ENCODE assay signal across 8 cellular contexts in the genomic region with DNA sequence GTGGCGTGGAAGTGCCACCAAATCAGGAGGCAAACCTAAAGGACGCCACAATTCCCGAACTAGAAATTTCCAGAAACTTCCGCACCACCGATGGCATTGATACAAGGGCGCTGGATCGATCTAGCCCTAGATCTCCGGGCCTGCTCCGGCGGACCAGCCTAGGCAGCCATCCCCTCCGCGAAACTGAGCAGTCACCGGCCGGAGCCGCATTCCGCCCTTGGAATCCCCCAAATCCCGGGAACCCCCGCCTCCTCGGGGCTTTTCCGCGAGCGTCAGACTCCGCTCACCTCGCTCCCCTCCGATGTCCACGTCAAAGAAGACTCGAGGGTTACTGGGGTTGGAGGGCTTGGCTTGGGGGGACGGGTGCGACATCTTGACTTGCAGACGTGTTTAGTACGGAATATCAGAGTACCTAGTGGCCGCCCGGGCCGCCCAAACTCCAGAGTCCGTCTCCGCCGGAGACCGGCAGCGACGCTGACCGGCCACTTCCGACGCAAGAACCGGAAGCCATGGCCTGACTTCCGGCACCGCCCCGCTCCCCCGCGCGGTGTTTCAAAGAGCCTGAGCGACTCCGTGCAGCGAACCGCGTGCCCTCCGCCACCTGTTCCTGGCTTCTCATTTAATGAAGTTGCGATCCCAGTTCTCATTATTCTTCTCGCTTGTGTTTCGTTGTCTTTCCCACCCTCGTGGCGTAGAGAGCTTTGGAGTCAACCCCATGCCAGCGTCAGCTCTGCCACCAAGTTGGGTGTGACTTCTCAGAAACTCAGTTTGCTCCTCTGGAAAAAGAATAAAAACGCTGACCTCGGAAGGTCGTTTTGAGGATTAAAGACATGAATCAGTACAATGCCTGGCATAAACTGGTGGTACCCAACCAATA. TPM values are rescaled to one million over a fixed set of nuclear protein-coding genes. Genes with fewer than 3 reads are reported as not detected.
A peak's percentile ranks its signal among the peaks of the same experiment; 100 is the strongest.
DNase-seq lines count a peak whose midpoint lies in the region; ATAC-seq, FAIRE-seq and TF ChIP-seq lines count a peak whose summit lies in the region.

A gene (minus strand): TSS at position 480 of the 877 bp plus-strand sequence. CDS start 108 bp downstream, at position 372.

- peak within 1 kb of the TSS; percentile 94 for H3K4me2 ChIP-seq in OCI-LY3 (ENCODE audit: low read length)

- no peak for FAIRE-seq in D721Med (lab: Jason Lieb, UNC)

- H3K27me3 ChIP-seq in HUES64 (ENCODE audit: insufficient read depth, low read length): peaks cover 6% of the 10 kb centered on the region
- peaks cover 18% of the 10 kb centered on the region for H3K27me3 ChIP-seq in OCI-LY3 (ENCODE audit: low read depth, low read length)
- H3K27me3 ChIP-seq in mononuclear cell (ENCODE audit: insufficient read depth, low read length): peaks cover 13% of the 10 kb centered on the region

- WGBS in HUES64: under 1% methylated on average over 65 of the region's 65 CpGs

- ATAC-seq in GM21515 (IDR thresholded peaks at IDR 0.05; ENCODE audit: unreplicated experiment): peak; percentile 98

- 0 out of 2 replicates have a peak, but pooled peaks cover 4% of the 10 kb centered on the region for H3K4me1 ChIP-seq in HUES64 (ENCODE audit: insufficient read depth, low read length)
- peaks cover 9% of the 10 kb centered on the region for H3K4me1 ChIP-seq in OCI-LY3 (ENCODE audit: low read length)
- peaks cover 13% of the 10 kb centered on the region for H3K4me1 ChIP-seq in mononuclear cell (ENCODE audit: insufficient read depth, low read length)

- H3K9me3 ChIP-seq in HUES64 (ENCODE audit: insufficient read depth, low read depth, low read length) (no peaks in the 10 kb centered on the region), OCI-LY3 (ENCODE audit: insufficient read depth, low read length) (no peaks in the 10 kb centered on the region), mononuclear cell (ENCODE audit: low read depth, low read length) (no peaks in the 10 kb centered on the region)

- H3K36me3 ChIP-seq in HUES64 (ENCODE audit: insufficient read depth, low read length) (peaks cover 34% of the 10 kb centered on the region), OCI-LY3 (replicated peaks; ENCODE audit: low read depth, low read length) (peaks cover 30% of the 10 kb centered on the region)

- H3K27ac ChIP-seq in HUES64 (ENCODE audit: low read depth, low read length) (peak within 1 kb of the TSS; percentile 77), OCI-LY3 (ENCODE audit: low read length) (peak within 1 kb of the TSS; percentile 66)

- TF ChIP-seq CTCF in D721Med (IDR thresholded peaks at IDR 0.05; ENCODE audit: insufficient read depth, missing control alignments) (no peak), OCI-LY3 (IDR thresholded peaks at IDR 0.05; ENCODE audit: low read depth, low read length) (no peak), epithelial cell of esophagus (IDR thresholded peaks at IDR 0.05; ENCODE audit: insufficient read depth, low read depth, low read length, missing control alignments) (no peak)

- H3K4me3 ChIP-seq in HUES64 (ENCODE audit: low read length) (peak within 1 kb of the TSS; percentile 82), OCI-LY3 (ENCODE audit: low read length) (peak within 1 kb of the TSS; percentile 80), epithelial cell of esophagus (ENCODE audit: low read length) (peak within 1 kb of the TSS; percentile 89), mononuclear cell (ENCODE audit: low read length) (peak within 1 kb of the TSS; percentile 96)

- peak within 1 kb of the TSS; percentile 81 for H3K9ac ChIP-seq in HUES64 (ENCODE audit: low read depth, low read length)
- peak within 1 kb of the TSS; percentile 92 for H3K9ac ChIP-seq in OCI-LY3 (ENCODE audit: low read length)

- DNase-seq in D721Med (ENCODE audit: insufficient read length, low spot score): peak; percentile 53
- peak; percentile 76 for DNase-seq in activated T-cell treated with anti-CD3 and anti-CD28 coated beads for 4 hours
- DNase-seq in epithelial cell of esophagus (ENCODE audit: low read depth): peak; percentile 81
- DNase-seq in stimulated activated CD8-positive, alpha-beta memory T cell treated with anti-CD3 and anti-CD28 coated beads, Interleukin-2, amount 100 ng/mL, for 48 hours (ENCODE audit: low read depth in 2 of 2): peak; percentile 72 to 80

- peak within 1 kb of the TSS; percentile 100 for H2AFZ ChIP-seq in OCI-LY3 (ENCODE audit: low read depth, low read length)

- peaks cover 23% of the 10 kb centered on the region for H3K79me2 ChIP-seq in OCI-LY3 (ENCODE audit: low read length)

- no peaks in the 10 kb centered on the region for H4K20me1 ChIP-seq in OCI-LY3 (ENCODE audit: insufficient read depth, low read length)

RNA-seq across cellular contexts. Expression of the gene that starts here (rescaled TPM):
- polyA plus RNA-seq in HUES64 (2013, experiment 1 of 2): 39.2 TPM
- 42.3 TPM for polyA plus RNA-seq in HUES64 (2013, experiment 2 of 2)
- 9.6 TPM for total RNA-seq in mononuclear cell

Comparison
In these comparisons a context has a peak if more than half of its experiments do, and no peak if none do; other contexts are left out.
1. Peak in every context shown above with its lines: DNase-seq, ATAC-seq, H3K4me3 ChIP-seq and H3K27ac ChIP-seq.